ENCODE assay signal across 27 cellular contexts in genomic region chr1:231058416-231059109, GRCh38.
A peak's percentile ranks its signal among the peaks of the same experiment; 100 is the strongest.
DNase-seq lines count a peak whose midpoint lies in the region; ATAC-seq and TF ChIP-seq lines count a peak whose summit lies in the region.
"Had no signal": no experiment of that assay in that cellular context is flagged by ENCODE, and none has a peak within 500 bp of the region (broad histone marks: within the 10 kb centered on the region; RNA-seq: fewer than 3 reads in every experiment).

No MANE protein-coding gene starts in this region.

- H3K27ac ChIP-seq in OCI-LY3 (ENCODE audit: low read length), result no peak overlapping the region
- H3K27ac ChIP-seq: KMS-11, right atrium auricular region, SJCRH30, spleen, testis had no signal

- H3K9me3 Mint-ChIP-seq in activated naive CD8-positive, alpha-beta T cell treated with anti-CD3 and anti-CD28 coated beads, Interleukin-2, amount 50 U/mL, for 24 hours, result no peaks in the 10 kb centered on the region
- H3K9me3 Mint-ChIP-seq: CD4-positive, CD25-positive, alpha-beta regulatory T cell; mesothelial cell of epicardium; natural killer cell had no signal

- DNase-seq in kidney tubule cell (ENCODE audit: low spot score) (peak; percentile 92), HuH-7.5 (ENCODE audit: low spot score) (no peak)
- no peak for DNase-seq in activated naive CD8-positive, alpha-beta T cell treated with anti-CD3 and anti-CD28 coated beads, Interleukin-2, amount 50 U/mL, for 24 hours
- DNase-seq: activated CD8-positive, alpha-beta memory T cell treated with anti-CD3 and anti-CD28 coated beads for 24 hours; activated gamma-delta T cell; activated T-cell treated with anti-CD3 and anti-CD28 coated beads, Interleukin-2, amount 50 U/mL, for 1 hour; CD4-positive, CD25-positive, alpha-beta regulatory T cell; cerebellar nuclear complex; DMS 273 treated with DMSO at 0.1 percent for 48 hours; HCEC 1CT; left cardiac atrium; natural killer cell; NCI-H1436 treated with DMSO at 0.1 percent for 48 hours; NCI-H2107; NCI-H446 treated with DMSO at 0.1 percent for 48 hours; SJCRH30; spleen; stimulated activated CD4-positive, alpha-beta T cell treated with anti-CD3 and anti-CD28 coated beads, Interleukin-4, amount 100 ng/mL, for 1 hour; stimulated activated naive CD4-positive, alpha-beta T cell; testis had no signal

- no peaks in the 10 kb centered on the region for H4K20me1 ChIP-seq in OCI-LY3 (ENCODE audit: insufficient read depth, low read length)

- H3K9me3 ChIP-seq in OCI-LY3 (ENCODE audit: insufficient read depth, low read length), result no peaks in the 10 kb centered on the region
- H3K9me3 ChIP-seq: right atrium auricular region, testis had no signal

- peaks cover 6% of the 10 kb centered on the region for H3K4me1 Mint-ChIP-seq in activated naive CD8-positive, alpha-beta T cell treated with anti-CD3 and anti-CD28 coated beads, Interleukin-2, amount 50 U/mL, for 24 hours

- no peak overlapping the region for H3K27ac Mint-ChIP-seq in activated naive CD8-positive, alpha-beta T cell treated with anti-CD3 and anti-CD28 coated beads, Interleukin-2, amount 50 U/mL, for 24 hours
- H3K27ac Mint-ChIP-seq: CD4-positive, CD25-positive, alpha-beta regulatory T cell; mesothelial cell of epicardium; natural killer cell had no signal

- H2AFZ ChIP-seq in OCI-LY3 (ENCODE audit: low read depth, low read length), result peak overlapping the region; percentile 87

- peaks cover 4% of the 10 kb centered on the region for H3K27me3 Mint-ChIP-seq in activated naive CD8-positive, alpha-beta T cell treated with anti-CD3 and anti-CD28 coated beads, Interleukin-2, amount 50 U/mL, for 24 hours

- peak; percentile 79 for ATAC-seq in GM19395 (IDR thresholded peaks at IDR 0.05; ENCODE audit: unreplicated experiment)
- no peak for ATAC-seq in GM18498 (IDR thresholded peaks at IDR 0.05; ENCODE audit: unreplicated experiment)
- no peak for ATAC-seq in GM21423 (IDR thresholded peaks at IDR 0.05; ENCODE audit: unreplicated experiment)
- ATAC-seq in activated naive CD8-positive, alpha-beta T cell treated with anti-CD3 and anti-CD28 coated beads, Interleukin-2, amount 50 U/mL, for 24 hours, result no peak
- ATAC-seq: left cardiac atrium, natural killer cell had no signal

- no peaks in the 10 kb centered on the region for H3K36me3 ChIP-seq in OCI-LY3 (replicated peaks; ENCODE audit: low read depth, low read length)
- H3K36me3 ChIP-seq: right atrium auricular region, SJCRH30, spleen had no signal

- TF ChIP-seq CTCF in OCI-LY3 (IDR thresholded peaks at IDR 0.05; ENCODE audit: low read depth, low read length), result no peak

- no peak overlapping the region for H3K4me3 Mint-ChIP-seq in activated naive CD8-positive, alpha-beta T cell treated with anti-CD3 and anti-CD28 coated beads, Interleukin-2, amount 50 U/mL, for 24 hours
- H3K4me3 Mint-ChIP-seq: CD4-positive, CD25-positive, alpha-beta regulatory T cell; mesothelial cell of epicardium; natural killer cell had no signal

- no peaks in the 10 kb centered on the region for H3K79me2 ChIP-seq in OCI-LY3 (ENCODE audit: low read length)

- H3K9ac ChIP-seq in OCI-LY3 (ENCODE audit: low read length), result peak overlapping the region; percentile 15; the same call in 1 of the 2 replicates
- H3K9ac ChIP-seq: KMS-11 had no signal

- H3K36me3 Mint-ChIP-seq in activated naive CD8-positive, alpha-beta T cell treated with anti-CD3 and anti-CD28 coated beads, Interleukin-2, amount 50 U/mL, for 24 hours (ENCODE audit: low read depth), result no peaks in the 10 kb centered on the region
- H3K36me3 Mint-ChIP-seq: CD4-positive, CD25-positive, alpha-beta regulatory T cell; mesothelial cell of epicardium; natural killer cell had no signal

- H3K4me2 ChIP-seq in OCI-LY3 (ENCODE audit: low read length), result peak overlapping the region; percentile 52
- H3K4me2 ChIP-seq: KMS-11 had no signal

- H3K27me3 ChIP-seq in OCI-LY3 (ENCODE audit: low read depth, low read length), result no peaks in the 10 kb centered on the region; the same call in 1 of the 2 replicates
- H3K27me3 ChIP-seq: right atrium auricular region, SJCRH30, spleen, testis had no signal

- peaks cover 18% of the 10 kb centered on the region for H3K4me1 ChIP-seq in OCI-LY3 (ENCODE audit: low read length)

- H3K4me3 ChIP-seq in OCI-LY3 (ENCODE audit: low read length), result peak overlapping the region; percentile 43
- H3K4me3 ChIP-seq: right atrium auricular region, SJCRH30, spleen, testis had no signal
